8 cellular contexts compared by ENCODE assay signal in the genomic region with DNA sequence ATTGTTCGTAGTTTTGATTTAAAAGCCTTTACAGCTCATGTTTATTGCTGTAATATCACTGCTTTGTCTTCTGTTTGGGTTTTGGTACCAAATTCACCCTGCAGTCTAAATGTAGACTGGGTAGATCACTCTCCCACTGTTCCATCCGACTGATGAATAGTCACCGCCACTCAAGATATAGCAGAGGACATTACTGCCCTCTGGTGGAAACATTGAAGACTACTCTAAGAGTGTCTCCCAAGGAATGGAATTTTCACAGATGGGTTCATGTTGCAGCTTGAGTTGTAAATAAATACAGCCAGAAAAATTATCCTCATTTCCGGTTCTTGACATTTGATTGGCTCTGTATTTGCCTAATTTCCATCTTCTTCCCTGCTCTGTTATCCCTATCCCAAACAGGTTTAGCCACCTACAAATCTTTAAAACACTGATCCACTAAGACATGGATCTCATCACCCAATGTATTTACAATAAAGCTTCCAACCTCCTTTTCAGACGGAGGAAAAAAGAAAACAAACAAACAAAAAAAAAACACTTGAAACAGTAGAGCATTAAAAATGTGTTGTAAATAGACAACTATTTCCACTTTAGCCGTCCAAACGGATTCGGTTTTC.
DNase-seq lines count a peak whose midpoint lies in the region; ATAC-seq and TF ChIP-seq lines count a peak whose summit lies in the region.

No MANE protein-coding gene starts in this region.

- DNase-seq in COLO829 (ENCODE audit: low spot score) (peak; percentile 90), NCI-H1105 treated with DMSO at 0.1 percent for 48 hours (lab: John Stamatoyannopoulos, UW) (peak; percentile 71), T1000 (lab: John Stamatoyannopoulos, UW) (peak; percentile 27), fibroblast of villous mesenchyme (ENCODE audit: low read depth) (peak; percentile 66), omental fat pad (ENCODE audit: low spot score) (no peak), NCI-H510A (lab: John Stamatoyannopoulos, UW) (no peak)

- H3K4me3 ChIP-seq in fibroblast of villous mesenchyme (ENCODE audit: low read depth, low read length): no peak overlapping the region

- TF ChIP-seq CTCF in fibroblast of villous mesenchyme (IDR thresholded peaks at IDR 0.05; ENCODE audit: insufficient read depth, low read depth, low read length) (peak; percentile 82), omental fat pad (IDR thresholded peaks at IDR 0.05) (peak in 1 of 3 donors; percentile 56)

- ATAC-seq in GM18868 (IDR thresholded peaks at IDR 0.05; ENCODE audit: unreplicated experiment) (peak; percentile 96), HG02943 (IDR thresholded peaks at IDR 0.05; ENCODE audit: low read depth, unreplicated experiment) (peak; percentile 98), omental fat pad (ENCODE audit: low FRiP score) (peak; percentile 84)

Comparison
In these comparisons a context has a peak if more than half of its experiments do, and no peak if none do; other contexts are left out.
1. DNase-seq: peak in COLO829 (single experiment), NCI-H1105 treated with DMSO at 0.1 percent for 48 hours (single experiment), T1000 (single experiment) and fibroblast of villous mesenchyme (single experiment); none in omental fat pad (single experiment) and NCI-H510A (single experiment).
2. Peak in every context shown above with its lines, with median percentiles within 50 percentile points of each other: ATAC-seq.